Comparison of ENCODE assay signal across 14 cellular contexts in genomic region chr7:100472121-100472851, GRCh38. TPM values are rescaled to one million over a fixed set of nuclear protein-coding genes. Genes with fewer than 3 reads are reported as not detected.
DNase-seq lines count a peak whose midpoint lies in the region; TF ChIP-seq lines count a peak whose summit lies in the region.
"Had no signal": no experiment of that assay in that cellular context is flagged by ENCODE, and none has a peak within 500 bp of the region (broad histone marks: within the 10 kb centered on the region; RNA-seq: fewer than 3 reads in every experiment).

No MANE protein-coding gene starts in this region.

- H3K9me3 ChIP-seq in BLaER1 treated with 17β-estradiol and CSF1 and Interleukin-3, amounts not matched to agents 10 nM and 100 nM (replicated peaks in 1 of 11) = no peaks in the 10 kb centered on the region
- no peaks in the 10 kb centered on the region for H3K9me3 ChIP-seq in Peyer's patch
- no peaks in the 10 kb centered on the region for H3K9me3 ChIP-seq in esophagus squamous epithelium
- no peaks in the 10 kb centered on the region for H3K9me3 ChIP-seq in sigmoid colon
- H3K9me3 ChIP-seq: body of pancreas had no signal

- peaks cover 82 to 98% (median 89%) of the 10 kb centered on the region in 10 experiments for H3K4me1 ChIP-seq in BLaER1 treated with 17β-estradiol and CSF1 and Interleukin-3, amounts not matched to agents 10 nM and 100 nM
- peaks cover 0 to 46% (median 20%) of the 10 kb centered on the region in 4 donors for H3K4me1 ChIP-seq in Peyer's patch
- H3K4me1 ChIP-seq in esophagus squamous epithelium = peaks cover 41 to 89% (median 44%) of the 10 kb centered on the region in 3 donors
- H3K4me1 ChIP-seq in sigmoid colon = peaks cover 0 to 87% (median 75%) of the 10 kb centered on the region in 4 donors

- intact Hi-C loops in esophagus squamous epithelium (cut with DNase I) = loop anchor here (10.0 kb wide), 1 partner anchor 223 kb away; the partner anchor contains the start of gene GIGYF1
- intact Hi-C loops in sigmoid colon (cut with DNase I) = loop anchor here (10.0 kb wide), 1 partner anchor 393 kb away; the partner anchor contains the start of gene TRIP6

- H3K36me3 ChIP-seq in BLaER1 treated with 17β-estradiol and CSF1 and Interleukin-3, amounts not matched to agents 10 nM and 100 nM = peaks cover 42 to 92% (median 73%) of the 10 kb centered on the region in 11 experiments
- H3K36me3 ChIP-seq in Peyer's patch = peaks cover 0 to 53% (median 0%) of the 10 kb centered on the region in 3 donors
- H3K36me3 ChIP-seq in esophagus squamous epithelium = peaks cover 2 to 77% (median 10%) of the 10 kb centered on the region in 3 donors
- H3K36me3 ChIP-seq in sigmoid colon = peaks cover 6 to 63% (median 27%) of the 10 kb centered on the region in 4 donors

- TF ChIP-seq CTCF in Peyer's patch (IDR thresholded peaks at IDR 0.05) (no peak), esophagus squamous epithelium (IDR thresholded peaks at IDR 0.05) (no peak), sigmoid colon (IDR thresholded peaks at IDR 0.05) (no peak), GM20000 (IDR thresholded peaks at IDR 0.05; ENCODE audit: extremely low read depth, missing control alignments) (no peak)

- 46 to 53% methylated on average over 7 to 11 of the region's 16 CpGs for WGBS in esophagus squamous epithelium, 2 donors
- WGBS in sigmoid colon, 2 donors = 32 to 69% methylated on average over 16 of the region's 16 CpGs

- H3K4me2 ChIP-seq in BLaER1 treated with 17β-estradiol and CSF1 and Interleukin-3, amounts not matched to agents 10 nM and 100 nM = peak overlapping the region; percentile 97 to 100 (median 99)
- H3K4me2 ChIP-seq: KMS-11 had no signal

- peaks cover 89 to 100% (median 99%) of the 10 kb centered on the region in 11 experiments for H4K20me1 ChIP-seq in BLaER1 treated with 17β-estradiol and CSF1 and Interleukin-3, amounts not matched to agents 10 nM and 100 nM

- peak overlapping the region; percentile 87 to 97 (median 92); a peak in 19 of 22 replicates for H3K9ac ChIP-seq in BLaER1 treated with 17β-estradiol and CSF1 and Interleukin-3, amounts not matched to agents 10 nM and 100 nM
- H3K9ac ChIP-seq: KMS-11 had no signal

- H3K4me3 ChIP-seq in BLaER1 treated with 17β-estradiol and CSF1 and Interleukin-3, amounts not matched to agents 10 nM and 100 nM = peak overlapping the region; percentile 31 to 100 (median 94); a peak in 17 of 20 replicates
- H3K4me3 ChIP-seq in Peyer's patch (no peak overlapping the region), esophagus squamous epithelium (peak overlapping the region in 1 of 4 donors; percentile 2), sigmoid colon (no peak overlapping the region)
- H3K4me3 ChIP-seq: body of pancreas had no signal

- no peak for TF ChIP-seq EP300 in sigmoid colon (IDR thresholded peaks at IDR 0.05)

- DNase-seq in Peyer's patch = no peak
- no peak for DNase-seq in esophagus squamous epithelium (lab: John Stamatoyannopoulos, UW)
- DNase-seq in sigmoid colon = no peak
- no peak for DNase-seq in GM20000 (ENCODE audit: low spot score)
- DNase-seq in Ammon's horn (ENCODE audit: low spot score) = no peak
- DNase-seq in mucosa of gallbladder (ENCODE audit: low spot score) = no peak
- DNase-seq in SIG-M5 treated with dmso at 0.1 percent for 504 hours (lab: John Stamatoyannopoulos, UW; ENCODE audit: unreplicated experiment) = no peak
- DNase-seq: activated CD8-positive, alpha-beta memory T cell treated with anti-CD3 and anti-CD28 coated beads, Interleukin-2, amount 10 ng/mL, durations not matched to agents 7 days and 5 days; NCI-H2081 treated with DMSO at 0.1 percent for 48 hours had no signal

- no peak for TF ChIP-seq POLR2A in Peyer's patch (IDR thresholded peaks at IDR 0.05)
- no peak for TF ChIP-seq POLR2A in esophagus squamous epithelium (IDR thresholded peaks at IDR 0.05)
- no peak for TF ChIP-seq POLR2A in sigmoid colon (IDR thresholded peaks at IDR 0.05)

- H3K27me3 ChIP-seq in BLaER1 treated with 17β-estradiol and CSF1 and Interleukin-3, amounts not matched to agents 10 nM and 100 nM = no peaks in the 10 kb centered on the region
- H3K27me3 ChIP-seq in Peyer's patch (no peaks in the 10 kb centered on the region), esophagus squamous epithelium (no peaks in the 10 kb centered on the region), sigmoid colon (no peaks in the 10 kb centered on the region)
- H3K27me3 ChIP-seq: body of pancreas had no signal

- H3K27ac ChIP-seq in BLaER1 treated with 17β-estradiol and CSF1 and Interleukin-3, amounts not matched to agents 10 nM and 100 nM = peak overlapping the region in 9 of 11 experiments; percentile 16 to 93 (median 54); a peak in 15 of 22 replicates
- H3K27ac ChIP-seq in Peyer's patch = peak overlapping the region in 3 of 4 donors; percentile 15 to 43 (median 20)
- peak overlapping the region; percentile 50 to 66 (median 59) for H3K27ac ChIP-seq in esophagus squamous epithelium
- H3K27ac ChIP-seq in sigmoid colon = peak overlapping the region; percentile 62 to 96 (median 94)
- H3K27ac ChIP-seq: KMS-11 had no signal

RNA-seq across cellular contexts. Expression of gene TSC22D4, which starts 6.7 kb away (rescaled TPM):
- 10 to 100 TPM; 28.9 to 51.2 (median 40.6) TPM for total RNA-seq in Peyer's patch
- total RNA-seq in esophagus squamous epithelium = 10 to 100 TPM; 29.2 to 65.0 (median 33.7) TPM
- total RNA-seq in sigmoid colon = 10 to 100 TPM; 24.4 to 31.6 (median 28.5) TPM
- polyA plus RNA-seq in sigmoid colon = 10 to 100 TPM; 46.8 to 53.5 (median 51.1) TPM
- 78.2 TPM for total RNA-seq in mucosa of gallbladder

RNA-seq across cellular contexts. Expression of gene SPACDR, which starts 8.2 kb away (rescaled TPM):
- total RNA-seq in Peyer's patch (not detected), esophagus squamous epithelium (not detected), sigmoid colon (under 1 TPM in 1 of 4 donors, not detected in 3; 0.95 TPM), mucosa of gallbladder (1.2 TPM)
- polyA plus RNA-seq in sigmoid colon = under 1 TPM in 1 of 3 donors, not detected in 2; 0.63 TPM
- total RNA-seq: renal cortical epithelial cell had no signal

RNA-seq across cellular contexts. Expression of gene NYAP1, which starts 11.4 kb away (rescaled TPM):
- total RNA-seq in Peyer's patch (1 to 10 TPM in 1 of 4 donors, under 1 TPM in 2, not detected in 1; 0.38 to 2.5 (median 0.40) TPM), esophagus squamous epithelium (1 to 10 TPM in 1 of 4 donors, under 1 TPM in 2, not detected in 1; 0.31 to 1.1 (median 0.57) TPM), sigmoid colon (1 to 10 TPM; 1.1 to 1.5 (median 1.4) TPM), mucosa of gallbladder (1.2 TPM)
- 1 to 10 TPM in 1 of 3 donors, under 1 TPM in 1, not detected in 1; 0.23 to 1.6 TPM for polyA plus RNA-seq in sigmoid colon
- total RNA-seq: T-helper 2 cell treated with Interferon-gamma antibody and Interleukin-4, amounts not matched to agents 100 ng/mL and 5 ng/mL, for 36 hours had no signal

RNA-seq across cellular contexts. Expression of gene PPP1R35, which starts 36.0 kb away (rescaled TPM):
- total RNA-seq in Peyer's patch (10 to 100 TPM; 44.8 to 67.7 (median 49.0) TPM), esophagus squamous epithelium (10 to 100 TPM; 18.4 to 28.2 (median 26.4) TPM), sigmoid colon (10 to 100 TPM; 17.4 to 42.6 (median 35.2) TPM), mucosa of gallbladder (36.3 TPM)
- 10 to 100 TPM; 28.2 to 45.5 (median 31.4) TPM for polyA plus RNA-seq in sigmoid colon

RNA-seq across cellular contexts. Expression of gene MEPCE, which starts 42.7 kb away (rescaled TPM):
- total RNA-seq in Peyer's patch (10 to 100 TPM; 17.3 to 46.3 (median 32.2) TPM), esophagus squamous epithelium (10 to 100 TPM; 18.0 to 27.7 (median 23.4) TPM), sigmoid colon (10 to 100 TPM; 20.0 to 29.7 (median 25.5) TPM), mucosa of gallbladder (40.5 TPM)
- polyA plus RNA-seq in sigmoid colon = 10 to 100 TPM; 18.0 to 32.1 (median 19.7) TPM

Comparison
In these comparisons a context has a peak if more than half of its experiments do, and no peak if none do; other contexts are left out.
1. H3K27ac ChIP-seq: peak in every context shown above with its lines; median percentile 94 in sigmoid colon; 59 in esophagus squamous epithelium; 54 in BLaER1 treated with 17β-estradiol and CSF1 and Interleukin-3, amounts not matched to agents 10 nM and 100 nM; 20 in Peyer's patch.
2. H3K4me3 ChIP-seq: peak in BLaER1 treated with 17β-estradiol and CSF1 and Interleukin-3, amounts not matched to agents 10 nM and 100 nM (10 of 10); none in Peyer's patch (0 of 4) and sigmoid colon (0 of 4).